Comparison of ENCODE assay signal across 1 cellular context in the genomic region with DNA sequence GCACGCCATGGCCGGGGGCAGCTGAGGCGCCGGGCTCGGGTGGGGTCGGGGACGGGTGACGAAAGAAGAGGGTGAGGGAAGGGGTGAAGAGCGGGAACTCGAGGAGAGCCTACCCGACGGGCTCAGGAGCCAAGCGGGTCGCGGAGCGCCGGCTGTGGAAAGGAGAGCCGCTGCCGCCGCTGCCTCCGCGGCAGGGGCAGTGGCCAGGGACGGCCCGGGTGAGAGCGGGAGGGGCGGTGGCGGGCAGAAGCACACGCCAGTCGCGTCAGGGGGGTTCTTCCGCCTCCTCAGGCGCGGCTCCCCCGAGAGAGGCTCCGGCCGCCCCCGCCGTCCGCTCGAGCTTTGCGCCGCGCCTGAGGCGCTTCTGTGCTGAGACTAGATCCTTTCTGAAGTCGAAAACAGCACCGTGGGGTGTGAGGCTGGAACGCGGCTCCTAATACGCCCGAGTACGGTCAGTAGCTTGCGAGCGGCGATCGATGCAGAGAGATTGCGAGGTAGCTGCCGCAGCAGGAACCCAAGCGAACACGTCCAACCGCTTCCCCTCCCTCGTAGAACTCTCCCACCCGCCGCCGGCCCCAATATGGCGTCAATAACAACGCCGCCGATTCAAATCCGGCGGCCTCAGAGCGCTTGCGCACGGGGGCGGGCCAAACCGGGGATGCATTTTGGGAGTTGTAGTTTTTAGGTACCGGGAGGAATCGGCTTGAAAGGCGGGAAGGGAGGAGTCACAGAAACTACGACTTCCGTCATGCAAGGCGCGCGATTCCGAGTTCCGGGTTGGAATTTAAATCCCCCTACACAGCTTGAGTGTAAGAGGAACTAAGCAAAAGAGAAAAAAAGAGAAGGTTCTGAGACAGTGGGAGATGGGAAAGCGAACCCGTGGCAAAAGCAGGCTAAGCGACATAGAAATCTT.
TF ChIP-seq lines count a peak whose summit lies in the region.

A gene (minus strand): TSS at position 558 of the 913 bp plus-strand sequence. CDS start 549 bp downstream, at position 9.

TF ChIP-seq in K562, 482 proteins besides CTCF, POLR2A, EP300 and RAD21 (continued from another document and continues in another):
- TF ChIP-seq, protein P1, sequence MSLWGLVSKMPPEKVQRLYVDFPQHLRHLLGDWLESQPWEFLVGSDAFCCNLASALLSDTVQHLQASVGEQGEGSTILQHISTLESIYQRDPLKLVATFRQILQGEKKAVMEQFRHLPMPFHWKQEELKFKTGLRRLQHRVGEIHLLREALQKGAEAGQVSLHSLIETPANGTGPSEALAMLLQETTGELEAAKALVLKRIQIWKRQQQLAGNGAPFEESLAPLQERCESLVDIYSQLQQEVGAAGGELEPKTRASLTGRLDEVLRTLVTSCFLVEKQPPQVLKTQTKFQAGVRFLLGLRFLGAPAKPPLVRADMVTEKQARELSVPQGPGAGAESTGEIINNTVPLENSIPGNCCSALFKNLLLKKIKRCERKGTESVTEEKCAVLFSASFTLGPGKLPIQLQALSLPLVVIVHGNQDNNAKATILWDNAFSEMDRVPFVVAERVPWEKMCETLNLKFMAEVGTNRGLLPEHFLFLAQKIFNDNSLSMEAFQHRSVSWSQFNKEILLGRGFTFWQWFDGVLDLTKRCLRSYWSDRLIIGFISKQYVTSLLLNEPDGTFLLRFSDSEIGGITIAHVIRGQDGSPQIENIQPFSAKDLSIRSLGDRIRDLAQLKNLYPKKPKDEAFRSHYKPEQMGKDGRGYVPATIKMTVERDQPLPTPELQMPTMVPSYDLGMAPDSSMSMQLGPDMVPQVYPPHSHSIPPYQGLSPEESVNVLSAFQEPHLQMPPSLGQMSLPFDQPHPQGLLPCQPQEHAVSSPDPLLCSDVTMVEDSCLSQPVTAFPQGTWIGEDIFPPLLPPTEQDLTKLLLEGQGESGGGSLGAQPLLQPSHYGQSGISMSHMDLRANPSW (CRISPR knock-in tag; IDR thresholded peaks at IDR 0.05) = no peak
- TF ChIP-seq, protein P2, sequence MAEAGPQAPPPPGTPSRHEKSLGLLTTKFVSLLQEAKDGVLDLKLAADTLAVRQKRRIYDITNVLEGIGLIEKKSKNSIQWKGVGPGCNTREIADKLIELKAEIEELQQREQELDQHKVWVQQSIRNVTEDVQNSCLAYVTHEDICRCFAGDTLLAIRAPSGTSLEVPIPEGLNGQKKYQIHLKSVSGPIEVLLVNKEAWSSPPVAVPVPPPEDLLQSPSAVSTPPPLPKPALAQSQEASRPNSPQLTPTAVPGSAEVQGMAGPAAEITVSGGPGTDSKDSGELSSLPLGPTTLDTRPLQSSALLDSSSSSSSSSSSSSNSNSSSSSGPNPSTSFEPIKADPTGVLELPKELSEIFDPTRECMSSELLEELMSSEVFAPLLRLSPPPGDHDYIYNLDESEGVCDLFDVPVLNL (CRISPR knock-in tag; IDR thresholded peaks at IDR 0.05; ENCODE audit: low read depth) = 0 out of 2 replicates have a peak, but pooled peaks have one; percentile 46
- TF ChIP-seq SAFB2 (IDR thresholded peaks at IDR 0.05; ENCODE audit: borderline replicate concordance, low read depth, low read length, severe bottlenecking) (no peak), HNRNPH1 (optimal IDR thresholded peaks at IDR 0.05; ENCODE audit: low read depth, low read length) (no peak), ZNF384 (IDR thresholded peaks at IDR 0.05; ENCODE audit: low read depth, low read length) (peak; percentile 86), CBX1 (IDR thresholded peaks at IDR 0.05; ENCODE audit: low read depth) (peak; percentile 65; the same call in 1 of the 2 replicates), U2AF2 (optimal IDR thresholded peaks at IDR 0.05; ENCODE audit: low read depth, low read length) (no peak), HNRNPUL1 (IDR thresholded peaks at IDR 0.05; ENCODE audit: low read length) (no peak), ZNF668 (CRISPR knock-in tag; IDR thresholded peaks at IDR 0.05) (no peak), NR2C2 (CRISPR knock-in tag; IDR thresholded peaks at IDR 0.05) (no peak), NR2C2 (tag; IDR thresholded peaks at IDR 0.05) (peak; percentile 88; the same call in 1 of the 2 replicates), PRPF4 (IDR thresholded peaks at IDR 0.05; ENCODE audit: insufficient read depth, low read depth, low read length, poor library complexity, severe bottlenecking) (peak; percentile 87), ZNF232 (CRISPR knock-in tag; IDR thresholded peaks at IDR 0.05) (no peak), SETDB1 (IDR thresholded peaks at IDR 0.05; ENCODE audit: low read length) (no peak), MBD2 (IDR thresholded peaks at IDR 0.05; ENCODE audit: borderline replicate concordance, low read depth) (peak; percentile 59), ZFP36 (IDR thresholded peaks at IDR 0.05; ENCODE audit: low read depth, low read length, partially characterized antibody) (no peak), ZFP1 (CRISPR knock-in tag; IDR thresholded peaks at IDR 0.05) (no peak), ZNF41 (CRISPR knock-in tag; conservative IDR thresholded peaks at IDR 0.05) (no peak), MAFG (tag; conservative IDR thresholded peaks at IDR 0.05) (no peak), PYGO2 (tag; IDR thresholded peaks at IDR 0.05) (no peak), JUNB (CRISPR knock-in tag; conservative IDR thresholded peaks at IDR 0.05) (no peak), TEAD4 (IDR thresholded peaks at IDR 0.05; ENCODE audit: low read length) (peak; percentile 52), TEAD4 (CRISPR knock-in tag; IDR thresholded peaks at IDR 0.05; ENCODE audit: borderline replicate concordance) (no peak), PRMT5 (CRISPR knock-in tag; IDR thresholded peaks at IDR 0.05) (no peak), BCL6 (CRISPR knock-in tag; IDR thresholded peaks at IDR 0.05) (no peak), WHSC1 (IDR thresholded peaks at IDR 0.05; ENCODE audit: low read length) (no peak), POU5F1 (IDR thresholded peaks at IDR 0.05; ENCODE audit: borderline replicate concordance, low read depth, low read length, partially characterized antibody) (peak; percentile 70), SRSF1 (IDR thresholded peaks at IDR 0.05; ENCODE audit: low read depth, low read length) (0 out of 2 replicates have a peak, but pooled peaks have one; percentile 29), ZNF311 (CRISPR knock-in tag; IDR thresholded peaks at IDR 0.05) (no peak), HLTF (IDR thresholded peaks at IDR 0.05) (peak; percentile 41; the same call in 1 of the 2 replicates), KAT7 (CRISPR knock-in tag; IDR thresholded peaks at IDR 0.05; ENCODE audit: borderline replicate concordance) (no peak), HEY1 (CRISPR knock-in tag; IDR thresholded peaks at IDR 0.05; ENCODE audit: borderline replicate concordance) (no peak)
- TF ChIP-seq, protein P3, sequence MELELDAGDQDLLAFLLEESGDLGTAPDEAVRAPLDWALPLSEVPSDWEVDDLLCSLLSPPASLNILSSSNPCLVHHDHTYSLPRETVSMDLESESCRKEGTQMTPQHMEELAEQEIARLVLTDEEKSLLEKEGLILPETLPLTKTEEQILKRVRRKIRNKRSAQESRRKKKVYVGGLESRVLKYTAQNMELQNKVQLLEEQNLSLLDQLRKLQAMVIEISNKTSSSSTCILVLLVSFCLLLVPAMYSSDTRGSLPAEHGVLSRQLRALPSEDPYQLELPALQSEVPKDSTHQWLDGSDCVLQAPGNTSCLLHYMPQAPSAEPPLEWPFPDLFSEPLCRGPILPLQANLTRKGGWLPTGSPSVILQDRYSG (tag; conservative IDR thresholded peaks at IDR 0.05; ENCODE audit: low read depth) = no peak
- TF ChIP-seq, protein P4, sequence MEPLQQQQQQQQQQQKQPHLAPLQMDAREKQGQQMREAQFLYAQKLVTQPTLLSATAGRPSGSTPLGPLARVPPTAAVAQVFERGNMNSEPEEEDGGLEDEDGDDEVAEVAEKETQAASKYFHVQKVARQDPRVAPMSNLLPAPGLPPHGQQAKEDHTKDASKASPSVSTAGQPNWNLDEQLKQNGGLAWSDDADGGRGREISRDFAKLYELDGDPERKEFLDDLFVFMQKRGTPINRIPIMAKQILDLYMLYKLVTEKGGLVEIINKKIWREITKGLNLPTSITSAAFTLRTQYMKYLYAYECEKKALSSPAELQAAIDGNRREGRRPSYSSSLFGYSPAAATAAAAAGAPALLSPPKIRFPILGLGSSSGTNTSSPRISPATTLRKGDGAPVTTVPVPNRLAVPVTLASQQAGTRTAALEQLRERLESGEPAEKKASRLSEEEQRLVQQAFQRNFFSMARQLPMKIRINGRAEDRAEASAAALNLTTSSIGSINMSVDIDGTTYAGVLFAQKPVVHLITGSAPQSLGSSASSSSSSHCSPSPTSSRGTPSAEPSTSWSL (CRISPR knock-in tag; IDR thresholded peaks at IDR 0.05; ENCODE audit: borderline replicate concordance) = no peak
- TF ChIP-seq, protein P5, sequence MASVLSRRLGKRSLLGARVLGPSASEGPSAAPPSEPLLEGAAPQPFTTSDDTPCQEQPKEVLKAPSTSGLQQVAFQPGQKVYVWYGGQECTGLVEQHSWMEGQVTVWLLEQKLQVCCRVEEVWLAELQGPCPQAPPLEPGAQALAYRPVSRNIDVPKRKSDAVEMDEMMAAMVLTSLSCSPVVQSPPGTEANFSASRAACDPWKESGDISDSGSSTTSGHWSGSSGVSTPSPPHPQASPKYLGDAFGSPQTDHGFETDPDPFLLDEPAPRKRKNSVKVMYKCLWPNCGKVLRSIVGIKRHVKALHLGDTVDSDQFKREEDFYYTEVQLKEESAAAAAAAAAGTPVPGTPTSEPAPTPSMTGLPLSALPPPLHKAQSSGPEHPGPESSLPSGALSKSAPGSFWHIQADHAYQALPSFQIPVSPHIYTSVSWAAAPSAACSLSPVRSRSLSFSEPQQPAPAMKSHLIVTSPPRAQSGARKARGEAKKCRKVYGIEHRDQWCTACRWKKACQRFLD (CRISPR knock-in tag; IDR thresholded peaks at IDR 0.05) = peak; percentile 95
- TF ChIP-seq, protein P6, sequence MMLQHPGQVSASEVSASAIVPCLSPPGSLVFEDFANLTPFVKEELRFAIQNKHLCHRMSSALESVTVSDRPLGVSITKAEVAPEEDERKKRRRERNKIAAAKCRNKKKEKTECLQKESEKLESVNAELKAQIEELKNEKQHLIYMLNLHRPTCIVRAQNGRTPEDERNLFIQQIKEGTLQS (IDR thresholded peaks at IDR 0.05) = no peak
- TF ChIP-seq, protein P6 (CRISPR knock-in tag; conservative IDR thresholded peaks at IDR 0.05) = no peak
- TF ChIP-seq, protein P7, sequence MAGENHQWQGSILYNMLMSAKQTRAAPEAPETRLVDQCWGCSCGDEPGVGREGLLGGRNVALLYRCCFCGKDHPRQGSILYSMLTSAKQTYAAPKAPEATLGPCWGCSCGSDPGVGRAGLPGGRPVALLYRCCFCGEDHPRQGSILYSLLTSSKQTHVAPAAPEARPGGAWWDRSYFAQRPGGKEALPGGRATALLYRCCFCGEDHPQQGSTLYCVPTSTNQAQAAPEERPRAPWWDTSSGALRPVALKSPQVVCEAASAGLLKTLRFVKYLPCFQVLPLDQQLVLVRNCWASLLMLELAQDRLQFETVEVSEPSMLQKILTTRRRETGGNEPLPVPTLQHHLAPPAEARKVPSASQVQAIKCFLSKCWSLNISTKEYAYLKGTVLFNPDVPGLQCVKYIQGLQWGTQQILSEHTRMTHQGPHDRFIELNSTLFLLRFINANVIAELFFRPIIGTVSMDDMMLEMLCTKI (IDR thresholded peaks at IDR 0.05; ENCODE audit: partially characterized antibody) = no peak
- TF ChIP-seq, protein P8, sequence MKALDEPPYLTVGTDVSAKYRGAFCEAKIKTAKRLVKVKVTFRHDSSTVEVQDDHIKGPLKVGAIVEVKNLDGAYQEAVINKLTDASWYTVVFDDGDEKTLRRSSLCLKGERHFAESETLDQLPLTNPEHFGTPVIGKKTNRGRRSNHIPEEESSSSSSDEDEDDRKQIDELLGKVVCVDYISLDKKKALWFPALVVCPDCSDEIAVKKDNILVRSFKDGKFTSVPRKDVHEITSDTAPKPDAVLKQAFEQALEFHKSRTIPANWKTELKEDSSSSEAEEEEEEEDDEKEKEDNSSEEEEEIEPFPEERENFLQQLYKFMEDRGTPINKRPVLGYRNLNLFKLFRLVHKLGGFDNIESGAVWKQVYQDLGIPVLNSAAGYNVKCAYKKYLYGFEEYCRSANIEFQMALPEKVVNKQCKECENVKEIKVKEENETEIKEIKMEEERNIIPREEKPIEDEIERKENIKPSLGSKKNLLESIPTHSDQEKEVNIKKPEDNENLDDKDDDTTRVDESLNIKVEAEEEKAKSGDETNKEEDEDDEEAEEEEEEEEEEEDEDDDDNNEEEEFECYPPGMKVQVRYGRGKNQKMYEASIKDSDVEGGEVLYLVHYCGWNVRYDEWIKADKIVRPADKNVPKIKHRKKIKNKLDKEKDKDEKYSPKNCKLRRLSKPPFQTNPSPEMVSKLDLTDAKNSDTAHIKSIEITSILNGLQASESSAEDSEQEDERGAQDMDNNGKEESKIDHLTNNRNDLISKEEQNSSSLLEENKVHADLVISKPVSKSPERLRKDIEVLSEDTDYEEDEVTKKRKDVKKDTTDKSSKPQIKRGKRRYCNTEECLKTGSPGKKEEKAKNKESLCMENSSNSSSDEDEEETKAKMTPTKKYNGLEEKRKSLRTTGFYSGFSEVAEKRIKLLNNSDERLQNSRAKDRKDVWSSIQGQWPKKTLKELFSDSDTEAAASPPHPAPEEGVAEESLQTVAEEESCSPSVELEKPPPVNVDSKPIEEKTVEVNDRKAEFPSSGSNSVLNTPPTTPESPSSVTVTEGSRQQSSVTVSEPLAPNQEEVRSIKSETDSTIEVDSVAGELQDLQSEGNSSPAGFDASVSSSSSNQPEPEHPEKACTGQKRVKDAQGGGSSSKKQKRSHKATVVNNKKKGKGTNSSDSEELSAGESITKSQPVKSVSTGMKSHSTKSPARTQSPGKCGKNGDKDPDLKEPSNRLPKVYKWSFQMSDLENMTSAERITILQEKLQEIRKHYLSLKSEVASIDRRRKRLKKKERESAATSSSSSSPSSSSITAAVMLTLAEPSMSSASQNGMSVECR (CRISPR knock-in tag; IDR thresholded peaks at IDR 0.05) = peak; percentile 59
- TF ChIP-seq, protein P9, sequence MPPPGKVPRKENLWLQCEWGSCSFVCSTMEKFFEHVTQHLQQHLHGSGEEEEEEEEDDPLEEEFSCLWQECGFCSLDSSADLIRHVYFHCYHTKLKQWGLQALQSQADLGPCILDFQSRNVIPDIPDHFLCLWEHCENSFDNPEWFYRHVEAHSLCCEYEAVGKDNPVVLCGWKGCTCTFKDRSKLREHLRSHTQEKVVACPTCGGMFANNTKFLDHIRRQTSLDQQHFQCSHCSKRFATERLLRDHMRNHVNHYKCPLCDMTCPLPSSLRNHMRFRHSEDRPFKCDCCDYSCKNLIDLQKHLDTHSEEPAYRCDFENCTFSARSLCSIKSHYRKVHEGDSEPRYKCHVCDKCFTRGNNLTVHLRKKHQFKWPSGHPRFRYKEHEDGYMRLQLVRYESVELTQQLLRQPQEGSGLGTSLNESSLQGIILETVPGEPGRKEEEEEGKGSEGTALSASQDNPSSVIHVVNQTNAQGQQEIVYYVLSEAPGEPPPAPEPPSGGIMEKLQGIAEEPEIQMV (tag; conservative IDR thresholded peaks at IDR 0.05; ENCODE audit: low read depth) = no peak
- TF ChIP-seq, protein P10, sequence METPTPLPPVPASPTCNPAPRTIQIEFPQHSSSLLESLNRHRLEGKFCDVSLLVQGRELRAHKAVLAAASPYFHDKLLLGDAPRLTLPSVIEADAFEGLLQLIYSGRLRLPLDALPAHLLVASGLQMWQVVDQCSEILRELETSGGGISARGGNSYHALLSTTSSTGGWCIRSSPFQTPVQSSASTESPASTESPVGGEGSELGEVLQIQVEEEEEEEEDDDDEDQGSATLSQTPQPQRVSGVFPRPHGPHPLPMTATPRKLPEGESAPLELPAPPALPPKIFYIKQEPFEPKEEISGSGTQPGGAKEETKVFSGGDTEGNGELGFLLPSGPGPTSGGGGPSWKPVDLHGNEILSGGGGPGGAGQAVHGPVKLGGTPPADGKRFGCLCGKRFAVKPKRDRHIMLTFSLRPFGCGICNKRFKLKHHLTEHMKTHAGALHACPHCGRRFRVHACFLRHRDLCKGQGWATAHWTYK (CRISPR knock-in tag; IDR thresholded peaks at IDR 0.05) = no peak
